8 cellular contexts compared by ENCODE assay signal in the genomic region with DNA sequence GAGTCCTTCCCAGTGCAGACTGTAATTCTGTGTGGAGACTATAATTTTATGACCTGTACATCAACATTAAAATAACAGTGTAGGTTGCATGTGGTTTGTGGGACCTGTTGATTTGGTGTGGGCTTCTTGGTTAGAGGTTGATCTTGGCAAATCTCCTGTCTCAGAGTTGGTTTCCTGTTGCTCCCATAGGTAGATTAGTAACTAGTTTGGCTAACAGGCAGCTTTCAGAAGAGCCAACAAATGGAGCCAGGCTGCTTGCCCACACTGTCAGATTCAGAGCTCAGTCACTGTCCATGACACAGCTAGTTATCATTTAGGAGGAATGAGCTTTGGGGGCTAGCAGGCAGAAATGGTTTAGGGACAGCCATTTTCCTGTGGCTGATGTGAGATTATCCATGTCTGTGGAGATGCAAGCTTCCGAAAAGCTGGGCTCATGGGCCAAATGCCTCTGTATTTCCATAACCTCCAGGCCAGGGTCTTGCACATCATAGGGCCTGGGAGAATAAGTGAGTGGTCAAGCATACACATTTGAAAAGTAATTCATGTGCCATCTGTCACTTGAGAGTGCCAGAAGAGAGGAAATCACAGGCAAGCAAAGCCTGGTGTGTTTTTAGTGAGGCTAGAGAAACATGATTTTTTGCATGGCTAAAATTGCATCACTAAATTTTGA. TPM values are rescaled to one million over a fixed set of nuclear protein-coding genes. Genes with fewer than 3 reads are reported as not detected.
A peak's percentile ranks its signal among the peaks of the same experiment; 100 is the strongest.
DNase-seq lines count a peak whose midpoint lies in the region; ATAC-seq, FAIRE-seq and TF ChIP-seq lines count a peak whose summit lies in the region.

No MANE protein-coding gene starts in this region.

- no peak overlapping the region for H3K4me2 ChIP-seq in OCI-LY7 (ENCODE audit: low read length)

- TF ChIP-seq POLR2A in Peyer's patch (IDR thresholded peaks at IDR 0.05), result no peak

- H3K4me1 ChIP-seq in OCI-LY7 (ENCODE audit: insufficient read depth, low read length, poor library complexity, severe bottlenecking) (peaks cover 13% of the 10 kb centered on the region), Peyer's patch (peaks cover 0 to 24% (median 8%) of the 10 kb centered on the region in 4 donors)

- peak; percentile 48 for DNase-seq in GM03348 (ENCODE audit: low spot score)
- DNase-seq in RCC 7860 (ENCODE audit: low spot score), result peak; percentile 88
- DNase-seq in choroid plexus epithelial cell (ENCODE audit: low read depth), result peak; percentile 11
- peak; percentile 65 for DNase-seq in renal cortical epithelial cell (ENCODE audit: low read depth)
- no peak for DNase-seq in DMS114 treated with DMSO at 0.1 percent for 48 hours (lab: John Stamatoyannopoulos, UW; ENCODE audit: unreplicated experiment)
- no peak for DNase-seq in OCI-LY7 (ENCODE audit: low spot score)
- no peak for DNase-seq in Peyer's patch

- H3K27ac ChIP-seq in OCI-LY7 (ENCODE audit: low read depth, low read length, poor library complexity, severe bottlenecking) (no peak overlapping the region), Peyer's patch (no peak overlapping the region)

- no TSS peak for BruUV-seq in OCI-LY7 (replicated peaks; lab: Mats Ljungman, UMichigan)

- no peaks in the 10 kb centered on the region for H3K27me3 ChIP-seq in Peyer's patch

- H3K9me2 ChIP-seq in OCI-LY7 (ENCODE audit: insufficient read depth, low read length), result no peaks in the 10 kb centered on the region

- CTCF ChIA-PET in OCI-LY7 (lab: Charles Lee; ENCODE audit: unreplicated experiment), result no interaction called here

- no peak for TF ChIP-seq CTCF in choroid plexus epithelial cell (conservative IDR thresholded peaks at IDR 0.05; ENCODE audit: low read depth, low read length)
- TF ChIP-seq CTCF in OCI-LY7 (conservative IDR thresholded peaks at IDR 0.05; ENCODE audit: low read length), result no peak
- TF ChIP-seq CTCF in Peyer's patch (IDR thresholded peaks at IDR 0.05), result no peak

- H3K4me3 ChIP-seq in choroid plexus epithelial cell (ENCODE audit: low read depth, low read length) (no peak overlapping the region), OCI-LY7 (ENCODE audit: low read depth, low read length, poor library complexity, severe bottlenecking) (no peak overlapping the region), Peyer's patch (no peak overlapping the region)

- FAIRE-seq in RCC 7860 (lab: Jason Lieb, UNC), result peak; percentile 96

- H3K36me3 ChIP-seq in OCI-LY7 (ENCODE audit: insufficient read depth, low read length), result peaks cover 83% of the 10 kb centered on the region
- peaks cover 0 to 2% (median 0%) of the 10 kb centered on the region in 3 donors for H3K36me3 ChIP-seq in Peyer's patch

- H2AFZ ChIP-seq in OCI-LY7 (ENCODE audit: low read length), result no peak overlapping the region

- H3K79me2 ChIP-seq in OCI-LY7 (ENCODE audit: insufficient read depth, low read depth, low read length), result peaks cover 95% of the 10 kb centered on the region

- ATAC-seq in GM19463 (IDR thresholded peaks at IDR 0.05; ENCODE audit: unreplicated experiment), result no peak

- H3K9me3 ChIP-seq in OCI-LY7 (ENCODE audit: low read length), result no peaks in the 10 kb centered on the region
- no peaks in the 10 kb centered on the region for H3K9me3 ChIP-seq in Peyer's patch

- intact Hi-C loops in OCI-LY7 (cut with micrococcal nuclease; ENCODE audit: unreplicated experiment), result no loop called here

- peaks cover 19% of the 10 kb centered on the region; the same call in 1 of the 2 replicates for H4K20me1 ChIP-seq in OCI-LY7 (ENCODE audit: insufficient read depth, low read length)

- POLR2A ChIA-PET in OCI-LY7 (lab: Charles Lee), result interaction anchor here (1.0 to 1.7 kb wide), 5 partner anchors 12 to 54 kb away, joined by 3 to 7 read pairs (median 3); partner anchors contain the start of gene CCM2

RNA-seq across cellular contexts. Expression of gene CCM2, which starts 33.4 kb away (rescaled TPM):
- total RNA-seq in renal cortical epithelial cell, result 52.2 and 69.3 TPM in 2 replicates
- total RNA-seq in OCI-LY7 (2014; rRNA removed; shearing (Covaris generic)), result 55.3 and 58.9 TPM in 2 replicates
- 84.0 and 89.1 TPM in 2 replicates for total RNA-seq in OCI-LY7 (2022)
- total RNA-seq in Peyer's patch, result 10 to 100 TPM; 23.3 to 49.5 (median 32.5) TPM

RNA-seq across cellular contexts. Expression of gene MYO1G, which starts 54.6 kb away (rescaled TPM):
- total RNA-seq in renal cortical epithelial cell (not detected in 2 replicates), OCI-LY7 (2022) (74.7 and 87.3 TPM in 2 replicates), Peyer's patch (10 to 100 TPM in 1 of 4 donors, 1 to 10 TPM in 3; 2.7 to 14.9 (median 5.0) TPM)
- 23.6 and 27.4 TPM in 2 replicates for total RNA-seq in OCI-LY7 (2014; rRNA removed; shearing (Covaris generic))

RNA-seq across cellular contexts. Expression of gene NACAD, which starts 55.4 kb away (rescaled TPM):
- total RNA-seq in renal cortical epithelial cell (1.0 and 7.4 TPM in 2 replicates), OCI-LY7 (2022) (not detected in 2 replicates), Peyer's patch (10 to 100 TPM in 1 of 4 donors, 1 to 10 TPM in 2, not detected in 1; 1.5 to 13.6 (median 5.0) TPM)
- not detected in 2 replicates for total RNA-seq in OCI-LY7 (2014; rRNA removed; shearing (Covaris generic))

Comparison
In these comparisons a context has a peak if more than half of its experiments do, and no peak if none do; other contexts are left out.
1. DNase-seq: peak in GM03348 (single experiment), RCC 7860 (single experiment), choroid plexus epithelial cell (single experiment) and renal cortical epithelial cell (single experiment); none in DMS114 treated with DMSO at 0.1 percent for 48 hours (single experiment), OCI-LY7 (single experiment) and Peyer's patch (0 of 3).